2 cellular contexts compared by ENCODE assay signal in the genomic region with DNA sequence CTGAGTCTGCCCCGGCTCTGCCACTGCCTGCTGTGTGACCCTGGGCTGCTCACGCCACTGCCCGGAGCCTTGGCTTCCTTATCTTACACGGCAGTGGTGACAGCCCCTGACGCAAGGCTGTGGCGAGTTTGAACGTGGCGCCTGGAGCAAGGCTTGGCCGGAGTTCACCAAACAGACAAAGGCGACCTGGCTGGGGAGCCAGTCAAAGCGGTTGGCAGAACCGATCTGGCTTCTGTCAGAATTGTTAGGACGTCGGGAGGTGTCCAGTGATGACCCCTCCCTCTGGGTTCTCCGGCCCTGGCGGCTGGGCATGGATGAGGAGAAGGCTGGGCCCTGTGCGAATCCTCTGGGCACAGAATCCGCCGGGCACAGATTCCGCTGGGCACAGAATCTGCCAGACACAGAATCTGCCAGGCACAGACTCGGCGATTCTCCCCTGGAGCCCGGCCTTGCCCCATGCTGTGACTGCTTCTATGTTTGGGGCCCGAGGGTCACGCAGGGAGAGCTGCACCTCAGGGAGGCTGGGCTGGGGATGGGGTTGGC.
TF ChIP-seq lines count a peak whose summit lies in the region.

No MANE protein-coding gene starts in this region.

TF ChIP-seq in IMR-90, 13 proteins besides CTCF, POLR2A, EP300 and RAD21:
- no peak for TF ChIP-seq NFE2L2 (IDR thresholded peaks at IDR 0.05; ENCODE audit: low read depth, low read length)
TF ChIP-seq in IMR-90: peak in this region for 0.

TF ChIP-seq in H1, 55 proteins besides CTCF, POLR2A, EP300 and RAD21:
- TF ChIP-seq CHD1 (IDR thresholded peaks at IDR 0.05; ENCODE audit: low read depth, low read length) (no peak), HDAC6 (IDR thresholded peaks at IDR 0.05; ENCODE audit: low read depth, low read length) (no peak), JUND (IDR thresholded peaks at IDR 0.05; ENCODE audit: low read length) (no peak), KDM4A (IDR thresholded peaks at IDR 0.05; ENCODE audit: low read depth, low read length, severe bottlenecking) (no peak), SIN3A (conservative IDR thresholded peaks at IDR 0.05 in 1 of 2, IDR thresholded peaks at IDR 0.05 in 1 of 2; ENCODE audit: low read depth in 1 of 2, low read length in 2 of 2) (no peak), RBBP5 (IDR thresholded peaks at IDR 0.05; ENCODE audit: borderline replicate concordance, low read depth, low read length) (no peak), CBX5 (IDR thresholded peaks at IDR 0.05; ENCODE audit: low read depth, low read length) (no peak), TCF12 (IDR thresholded peaks at IDR 0.05; ENCODE audit: low read depth, low read length) (no peak), POLR2AphosphoS5 (IDR thresholded peaks at IDR 0.05; ENCODE audit: low read depth, low read length) (no peak), TEAD4 (IDR thresholded peaks at IDR 0.05; ENCODE audit: low read depth, low read length) (no peak), FOSL1 (IDR thresholded peaks at IDR 0.05; ENCODE audit: insufficient read depth, low read depth, low read length) (no peak), SRF (IDR thresholded peaks at IDR 0.05; ENCODE audit: low read depth, low read length) (no peak), JUN (IDR thresholded peaks at IDR 0.05; ENCODE audit: low read depth, low read length) (no peak), BRCA1 (IDR thresholded peaks at IDR 0.05; ENCODE audit: low read depth, low read length) (no peak), MAFK (IDR thresholded peaks at IDR 0.05; ENCODE audit: low read depth, low read length) (no peak)
